In the genomic region with DNA sequence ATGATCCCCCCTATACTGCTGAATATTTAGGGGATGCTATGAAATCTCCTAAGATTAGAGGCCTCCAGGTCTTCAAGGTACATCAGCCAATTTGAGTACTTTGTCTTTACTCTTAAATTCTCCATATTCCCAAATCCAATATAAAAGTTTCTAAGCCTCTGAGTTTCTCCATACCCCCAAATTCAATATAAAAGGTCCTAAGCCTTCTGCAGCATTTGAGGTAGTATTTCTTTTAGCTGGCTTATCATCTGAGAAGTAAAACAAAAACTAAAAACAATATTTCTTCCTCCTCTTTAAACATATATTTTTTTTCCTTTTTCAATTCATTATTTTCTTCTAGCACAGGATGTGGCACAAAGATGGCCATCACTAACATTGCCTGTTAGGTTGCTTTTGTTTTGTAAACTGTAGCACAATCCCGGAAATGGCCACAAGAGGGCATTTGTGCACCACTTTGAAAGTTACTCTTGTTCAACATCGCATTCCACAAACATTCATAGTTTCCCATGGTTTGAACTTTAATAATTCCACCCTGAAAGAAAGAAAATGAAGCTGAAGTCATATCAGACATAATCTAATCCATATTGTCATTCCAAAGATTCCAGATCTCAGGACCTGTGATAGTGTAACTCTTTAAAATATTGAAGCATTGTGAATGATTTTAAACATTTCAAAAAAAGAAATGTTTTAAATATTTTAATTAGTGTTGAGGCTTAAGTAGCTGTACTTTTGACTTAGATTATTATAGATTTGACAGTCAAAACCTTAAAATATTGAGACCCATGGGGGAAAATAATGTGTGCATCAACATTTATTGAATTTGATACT, we compare ENCODE assay signal across 9 cellular contexts. TPM values are rescaled to one million over a fixed set of nuclear protein-coding genes. Genes with fewer than 3 reads are reported as not detected.
DNase-seq lines count a peak whose midpoint lies in the region; ATAC-seq and TF ChIP-seq lines count a peak whose summit lies in the region.
"Had no signal": no experiment of that assay in that cellular context is flagged by ENCODE, and none has a peak within 500 bp of the region (broad histone marks: within the 10 kb centered on the region; RNA-seq: fewer than 3 reads in every experiment).

No MANE protein-coding gene starts in this region.

- H3K27me3 ChIP-seq in brain microvascular endothelial cell (replicated peaks), result no peaks in the 10 kb centered on the region

- DNase-seq in DMS 273 (lab: John Stamatoyannopoulos, UW; ENCODE audit: unreplicated experiment), result peak; percentile 75
- DNase-seq in DMS 273 treated with DMSO at 0.1 percent for 48 hours (lab: John Stamatoyannopoulos, UW), result no peak
- peak; percentile 75 for DNase-seq in SK-MEL-5 (ENCODE audit: low read depth, low spot score)
- peak; percentile 73 for DNase-seq in brain microvascular endothelial cell
- DNase-seq in islet precursor cell, result peak; percentile 73
- peak; percentile 1 for DNase-seq in stimulated activated CD4-positive, alpha-beta T cell treated with anti-CD3 and anti-CD28 coated beads, Interleukin-2, amount 100 ng/mL, for 4 hours (ENCODE audit: low read depth)

- ATAC-seq in GM19463 (IDR thresholded peaks at IDR 0.05; ENCODE audit: unreplicated experiment) (peak; percentile 83), HG03565 (IDR thresholded peaks at IDR 0.05; ENCODE audit: unreplicated experiment) (peak; percentile 96)

- no peak overlapping the region for H3K27ac ChIP-seq in brain microvascular endothelial cell

- no peak overlapping the region for H3K4me3 ChIP-seq in brain microvascular endothelial cell (ENCODE audit: low read depth, low read length)

- in situ Hi-C loops in SK-MEL-5 (cut with HindIII; ENCODE audit: low pct_unique_long_range_greater_than_20kb, low sequenced_read_pairs) (no loop called here), brain microvascular endothelial cell (cut with HindIII; ENCODE audit: low pct_ligation_motif_present, low sequenced_read_pairs) (no loop called here)

- H3K36me3 ChIP-seq in brain microvascular endothelial cell (replicated peaks), result no peaks in the 10 kb centered on the region

- TF ChIP-seq CTCF in brain microvascular endothelial cell (IDR thresholded peaks at IDR 0.05; ENCODE audit: low read depth, low read length, missing control alignments), result peak; percentile 81

RNA-seq across cellular contexts. Expression of gene SCGB3A2, which starts 21.0 kb away (rescaled TPM):
- total RNA-seq in SK-MEL-5 (2014; rRNA removed; shearing (Covaris generic)), result not detected in 2 replicates
- not detected in 2 replicates for polyA plus RNA-seq in SK-MEL-5 (2015; cell fraction: cytosol; rRNA removed)
- polyA plus RNA-seq in SK-MEL-5 (2015; cell fraction: nucleus; rRNA removed), result not detected in 2 replicates
- total RNA-seq: mononuclear cell had no signal

RNA-seq across cellular contexts. Expression of gene SPINK1, which starts 26.0 kb away (rescaled TPM):
- 12.1 and 13.5 TPM in 2 replicates for total RNA-seq in SK-MEL-5 (2014; rRNA removed; shearing (Covaris generic))
- polyA plus RNA-seq in SK-MEL-5 (2015; cell fraction: cytosol; rRNA removed), result 6.2 and 16.0 TPM in 2 replicates
- 5.2 TPM in 1 of 2 replicates, not detected in the other for polyA plus RNA-seq in SK-MEL-5 (2015; cell fraction: nucleus; rRNA removed)

RNA-seq across cellular contexts. Expression of gene C5orf46, which starts 48.8 kb away (rescaled TPM):
- total RNA-seq in SK-MEL-5 (2014; rRNA removed; shearing (Covaris generic)), result not detected in 2 replicates
- polyA plus RNA-seq in SK-MEL-5 (2015; cell fraction: cytosol; rRNA removed), result 0.48 TPM in 1 of 2 replicates, not detected in the other
- not detected in 2 replicates for polyA plus RNA-seq in SK-MEL-5 (2015; cell fraction: nucleus; rRNA removed)
- total RNA-seq: mononuclear cell had no signal
